In genomic region chr6:31806470-31807272, GRCh38 we compare ENCODE assay signal across 7 cellular contexts.
DNase-seq lines count a peak whose midpoint lies in the region; ATAC-seq and TF ChIP-seq lines count a peak whose summit lies in the region.

TSS of gene LSM2 (minus strand) at chr6:31806966. CDS start at chr6:31806757, 209 bp downstream.

- peak within 1 kb of the TSS; percentile 89 for H3K4me3 ChIP-seq in astrocyte of the cerebellum (ENCODE audit: low read depth, low read length)

- ATAC-seq in GM18502 (IDR thresholded peaks at IDR 0.05; ENCODE audit: poor library complexity, unreplicated experiment) (peak; percentile 94), HG02970 (IDR thresholded peaks at IDR 0.05; ENCODE audit: low FRiP score, unreplicated experiment) (peak; percentile 85)

- TF ChIP-seq CTCF in astrocyte of the cerebellum (IDR thresholded peaks at IDR 0.05; ENCODE audit: low read depth, low read length, missing control alignments): peak; percentile 21

- in situ Hi-C loops in astrocyte of the cerebellum (cut with HindIII; ENCODE audit: low sequenced_read_pairs): no loop called here

- DNase-seq in NCI-H1930 (lab: John Stamatoyannopoulos, UW) (peak; percentile 93 to 95), T-helper 9 cell (peak; percentile 96), astrocyte of the cerebellum (ENCODE audit: low read depth) (peak; percentile 91), hepatic stellate cell (ENCODE audit: low spot score) (peak; percentile 99), retina (peak; percentile 99)

Comparison
In these comparisons a context has a peak if more than half of its experiments do, and no peak if none do; other contexts are left out.
1. Peak in every context shown above with its lines: DNase-seq, ATAC-seq and H3K4me3 ChIP-seq.